ENCODE assay signal across 18 cellular contexts in the genomic region with DNA sequence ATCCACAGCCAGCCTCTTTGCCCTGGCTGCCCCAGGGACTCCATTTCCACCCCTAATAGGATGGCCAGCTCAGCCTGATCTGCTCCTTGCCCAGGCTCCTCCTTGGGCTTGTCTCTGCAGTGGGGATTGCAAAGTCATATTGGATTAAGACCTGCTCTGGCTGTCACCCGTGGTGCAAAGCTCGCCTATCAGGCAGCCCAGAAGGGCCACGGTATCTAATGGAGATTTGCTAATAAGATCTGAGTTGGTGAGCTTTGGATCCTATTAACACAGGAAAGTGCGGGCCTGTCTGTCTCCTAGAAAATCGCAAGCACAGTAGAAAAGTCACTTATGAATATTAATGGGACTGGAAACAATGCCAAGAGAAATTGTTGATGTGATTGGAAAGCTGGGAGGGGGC.
DNase-seq lines count a peak whose midpoint lies in the region; ATAC-seq, FAIRE-seq and TF ChIP-seq lines count a peak whose summit lies in the region.
"Had no signal": no experiment of that assay in that cellular context is flagged by ENCODE, and none has a peak within 500 bp of the region (broad histone marks: within the 10 kb centered on the region; RNA-seq: fewer than 3 reads in every experiment).

No MANE protein-coding gene starts in this region.

- H3K9me2 ChIP-seq in neural cell (ENCODE audit: insufficient read depth, low read length) = no peaks in the 10 kb centered on the region

- H3K27ac ChIP-seq in neural cell (ENCODE audit: low read length) (peak overlapping the region; percentile 68), right lobe of liver (no peak overlapping the region)
- H3K27ac ChIP-seq in CD4-positive, alpha-beta T cell (ENCODE audit: low read depth, low read length) = no peak overlapping the region
- H3K27ac ChIP-seq: BLaER1 treated with 17β-estradiol and CSF1 and Interleukin-3, amounts not matched to agents 10 nM and 100 nM; HL-60 had no signal

- peaks cover 5% of the 10 kb centered on the region for H3K27me3 Mint-ChIP-seq in brain
- H3K27me3 Mint-ChIP-seq in CD4-positive, alpha-beta T cell = peaks cover 30% of the 10 kb centered on the region

- CTCF ChIA-PET in CD4-positive, alpha-beta T cell (lab: Charles Lee) = interaction anchor here (0.6 kb wide), 1 partner anchor 11 kb away, joined by 3 read pairs; no protein-coding TSS in a partner anchor

- no peak overlapping the region for H2AFZ ChIP-seq in neural cell (ENCODE audit: low read depth, low read length)
- H2AFZ ChIP-seq: GM23338 had no signal

- TF ChIP-seq EP300 in neural cell (conservative IDR thresholded peaks at IDR 0.05; ENCODE audit: poor library complexity, severe bottlenecking) = peak; percentile 11

- H3K4me2 ChIP-seq in neural cell (ENCODE audit: low read length) = peak overlapping the region; percentile 38
- H3K4me2 ChIP-seq: BLaER1 treated with 17β-estradiol and CSF1 and Interleukin-3, amounts not matched to agents 10 nM and 100 nM; GM23338 had no signal

- no peaks in the 10 kb centered on the region for H3F3A ChIP-seq in neural cell (ENCODE audit: insufficient read depth, low read length, poor library complexity, severe bottlenecking)

- H3K4me3 Mint-ChIP-seq in brain = no peak overlapping the region
- no peak overlapping the region for H3K4me3 Mint-ChIP-seq in CD4-positive, alpha-beta T cell
- H3K4me3 Mint-ChIP-seq: B cell; CD8-positive, alpha-beta memory T cell; GM23338 had no signal

- H3K4me1 ChIP-seq in right lobe of liver = no peaks in the 10 kb centered on the region
- H3K4me1 ChIP-seq: BLaER1 treated with 17β-estradiol and CSF1 and Interleukin-3, amounts not matched to agents 10 nM and 100 nM had no signal

- no peaks in the 10 kb centered on the region for H3K79me2 ChIP-seq in neural cell (replicated peaks; ENCODE audit: insufficient read depth, low read length)

- H3K9me3 ChIP-seq in neural cell (ENCODE audit: low read length) (no peaks in the 10 kb centered on the region), right lobe of liver (no peaks in the 10 kb centered on the region)
- H3K9me3 ChIP-seq in CD4-positive, alpha-beta T cell (ENCODE audit: control insufficient read depth, low read length) = no peaks in the 10 kb centered on the region
- H3K9me3 ChIP-seq: BLaER1 treated with 17β-estradiol and CSF1 and Interleukin-3, amounts not matched to agents 10 nM and 100 nM had no signal

- FAIRE-seq in D721Med (lab: Jason Lieb, UNC) = no peak
- FAIRE-seq: G401.6, GM12891, H54 had no signal

- H3K4me3 ChIP-seq in neural cell (ENCODE audit: low read length) (peak overlapping the region; percentile 8), right lobe of liver (no peak overlapping the region)
- H3K4me3 ChIP-seq: BLaER1 treated with 17β-estradiol and CSF1 and Interleukin-3, amounts not matched to agents 10 nM and 100 nM; GM23338 had no signal

- no peaks in the 10 kb centered on the region for H3K36me3 Mint-ChIP-seq in brain
- H3K36me3 Mint-ChIP-seq in CD4-positive, alpha-beta T cell (ENCODE audit: low read depth) = no peaks in the 10 kb centered on the region
- H3K36me3 Mint-ChIP-seq: CD8-positive, alpha-beta memory T cell had no signal

- ATAC-seq in right lobe of liver = no peak
- no peak for ATAC-seq in CD4-positive, alpha-beta T cell (ENCODE audit: poor library complexity)
- ATAC-seq: GM23338 had no signal

- no peaks in the 10 kb centered on the region for H3K36me3 ChIP-seq in neural cell (ENCODE audit: insufficient read depth, low read length)
- no peaks in the 10 kb centered on the region for H3K36me3 ChIP-seq in right lobe of liver
- H3K36me3 ChIP-seq: BLaER1 treated with 17β-estradiol and CSF1 and Interleukin-3, amounts not matched to agents 10 nM and 100 nM had no signal

- POLR2A ChIA-PET in CD4-positive, alpha-beta T cell (lab: Charles Lee) = no interaction called here

- no peak for TF ChIP-seq POLR2A in right lobe of liver (IDR thresholded peaks at IDR 0.05)

- H4K20me1 ChIP-seq in neural cell (ENCODE audit: insufficient read depth) = no peaks in the 10 kb centered on the region
- H4K20me1 ChIP-seq: BLaER1 treated with 17β-estradiol and CSF1 and Interleukin-3, amounts not matched to agents 10 nM and 100 nM had no signal

- WGBS in right lobe of liver (ENCODE audit: insufficient coverage, low coverage, low lambda C conversion rate, missing lambda C conversion rate) = 51% methylated on average over 4 of the region's 5 CpGs

- no peak for TF ChIP-seq RAD21 in neural cell (conservative IDR thresholded peaks at IDR 0.05)

- H3K27me3 ChIP-seq in neural cell (ENCODE audit: insufficient read depth, low read depth, low read length) (no peaks in the 10 kb centered on the region), right lobe of liver (no peaks in the 10 kb centered on the region)
- H3K27me3 ChIP-seq in CD4-positive, alpha-beta T cell (ENCODE audit: control insufficient read depth, insufficient read depth, low read length) = no peaks in the 10 kb centered on the region
- H3K27me3 ChIP-seq: BLaER1 treated with 17β-estradiol and CSF1 and Interleukin-3, amounts not matched to agents 10 nM and 100 nM had no signal

- peak overlapping the region; percentile 28 for H3K9ac ChIP-seq in neural cell (ENCODE audit: low read length)
- H3K9ac ChIP-seq: BLaER1 treated with 17β-estradiol and CSF1 and Interleukin-3, amounts not matched to agents 10 nM and 100 nM had no signal

- peaks cover 0 to 2% (median 0%) of the 10 kb centered on the region in 5 experiments for H3K9me3 Mint-ChIP-seq in brain
- no peaks in the 10 kb centered on the region for H3K9me3 Mint-ChIP-seq in CD4-positive, alpha-beta T cell
- H3K9me3 Mint-ChIP-seq: CD8-positive, alpha-beta memory T cell; GM23338 had no signal

- DNase-seq in D721Med (ENCODE audit: insufficient read length, low spot score) (peak; percentile 36), right lobe of liver (no peak), KBM-7 (no peak), NCI-H510A treated with DMSO at 0.1 percent for 48 hours (lab: John Stamatoyannopoulos, UW) (no peak)
- no peak for DNase-seq in CD4-positive, alpha-beta T cell
- DNase-seq: 8988T; CD8-positive, alpha-beta memory T cell; COR-L47; HCEC 1CT had no signal

- peak overlapping the region in 4 of 5 experiments; percentile 49 to 91 (median 76) for H3K27ac Mint-ChIP-seq in brain
- H3K27ac Mint-ChIP-seq in CD4-positive, alpha-beta T cell = no peak overlapping the region
- H3K27ac Mint-ChIP-seq: B cell, GM23338 had no signal

- TF ChIP-seq CTCF in D721Med (IDR thresholded peaks at IDR 0.05; ENCODE audit: insufficient read depth, missing control alignments) (no peak), brain (conservative IDR thresholded peaks at IDR 0.05) (no peak), neural cell (IDR thresholded peaks at IDR 0.05; ENCODE audit: poor library complexity, severe bottlenecking) (no peak), right lobe of liver (IDR thresholded peaks at IDR 0.05) (no peak)
- no peak for TF ChIP-seq CTCF in CD4-positive, alpha-beta T cell (IDR thresholded peaks at IDR 0.05)

- intact Hi-C loops in right lobe of liver (cut with DNase I) = no loop called here
- intact Hi-C loops in CD4-positive, alpha-beta T cell (cut with DNase I, micrococcal nuclease) = no loop called here

- in situ Hi-C loops in KBM-7 (cut with MboI; ENCODE audit: low pct_unique_long_range_greater_than_20kb, low sequenced_read_pairs) = no loop called here

- peaks cover 51% of the 10 kb centered on the region for H3K4me1 Mint-ChIP-seq in brain
- no peaks in the 10 kb centered on the region for H3K4me1 Mint-ChIP-seq in CD4-positive, alpha-beta T cell (ENCODE audit: low read depth)
- H3K4me1 Mint-ChIP-seq: B cell; CD8-positive, alpha-beta memory T cell; GM23338 had no signal

TF ChIP-seq in neural cell, 6 proteins besides CTCF, POLR2A, EP300 and RAD21:
- TF ChIP-seq POLR2AphosphoS5 (IDR thresholded peaks at IDR 0.05) = no peak
- TF ChIP-seq, protein P1, sequence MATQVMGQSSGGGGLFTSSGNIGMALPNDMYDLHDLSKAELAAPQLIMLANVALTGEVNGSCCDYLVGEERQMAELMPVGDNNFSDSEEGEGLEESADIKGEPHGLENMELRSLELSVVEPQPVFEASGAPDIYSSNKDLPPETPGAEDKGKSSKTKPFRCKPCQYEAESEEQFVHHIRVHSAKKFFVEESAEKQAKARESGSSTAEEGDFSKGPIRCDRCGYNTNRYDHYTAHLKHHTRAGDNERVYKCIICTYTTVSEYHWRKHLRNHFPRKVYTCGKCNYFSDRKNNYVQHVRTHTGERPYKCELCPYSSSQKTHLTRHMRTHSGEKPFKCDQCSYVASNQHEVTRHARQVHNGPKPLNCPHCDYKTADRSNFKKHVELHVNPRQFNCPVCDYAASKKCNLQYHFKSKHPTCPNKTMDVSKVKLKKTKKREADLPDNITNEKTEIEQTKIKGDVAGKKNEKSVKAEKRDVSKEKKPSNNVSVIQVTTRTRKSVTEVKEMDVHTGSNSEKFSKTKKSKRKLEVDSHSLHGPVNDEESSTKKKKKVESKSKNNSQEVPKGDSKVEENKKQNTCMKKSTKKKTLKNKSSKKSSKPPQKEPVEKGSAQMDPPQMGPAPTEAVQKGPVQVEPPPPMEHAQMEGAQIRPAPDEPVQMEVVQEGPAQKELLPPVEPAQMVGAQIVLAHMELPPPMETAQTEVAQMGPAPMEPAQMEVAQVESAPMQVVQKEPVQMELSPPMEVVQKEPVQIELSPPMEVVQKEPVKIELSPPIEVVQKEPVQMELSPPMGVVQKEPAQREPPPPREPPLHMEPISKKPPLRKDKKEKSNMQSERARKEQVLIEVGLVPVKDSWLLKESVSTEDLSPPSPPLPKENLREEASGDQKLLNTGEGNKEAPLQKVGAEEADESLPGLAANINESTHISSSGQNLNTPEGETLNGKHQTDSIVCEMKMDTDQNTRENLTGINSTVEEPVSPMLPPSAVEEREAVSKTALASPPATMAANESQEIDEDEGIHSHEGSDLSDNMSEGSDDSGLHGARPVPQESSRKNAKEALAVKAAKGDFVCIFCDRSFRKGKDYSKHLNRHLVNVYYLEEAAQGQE (IDR thresholded peaks at IDR 0.05; ENCODE audit: borderline replicate concordance) = no peak
- no peak for TF ChIP-seq TAF1 (IDR thresholded peaks at IDR 0.05; ENCODE audit: low read depth)
- no peak for TF ChIP-seq SMC3 (conservative IDR thresholded peaks at IDR 0.05; ENCODE audit: poor library complexity)
- TF ChIP-seq MXI1 (conservative IDR thresholded peaks at IDR 0.05; ENCODE audit: poor library complexity, severe bottlenecking) = no peak
- no peak for TF ChIP-seq EZH2 (IDR thresholded peaks at IDR 0.05; ENCODE audit: borderline replicate concordance, insufficient read depth, low read length, poor library complexity, severe bottlenecking)
